Comparison of ENCODE assay signal across 31 cellular contexts in genomic region chrX:153561337-153561736, GRCh38. TPM values are rescaled to one million over a fixed set of nuclear protein-coding genes. Genes with fewer than 3 reads are reported as not detected.
"Had no signal": no experiment of that assay in that cellular context is flagged by ENCODE, and none has a peak within 500 bp of the region (broad histone marks: within the 10 kb centered on the region; RNA-seq: fewer than 3 reads in every experiment).

No MANE protein-coding gene starts in this region.

- H3K4me1 Mint-ChIP-seq: immature natural killer cell, neural crest cell had no signal

- DNase-seq: cortex of kidney; effector memory CD8-positive, alpha-beta T cell; erythroblast; esophagus squamous epithelium; foreskin melanocyte; glutamatergic neuron; heart right ventricle; hypothalamus; immature natural killer cell; islet precursor cell; kidney glomerular epithelial cell; left colon; left ventricle myocardium inferior; lower lobe of right lung; right cardiac atrium; sigmoid colon; spleen; stimulated activated CD4-positive, alpha-beta T cell treated with anti-CD3 and anti-CD28 coated beads, Interleukin-4, amount 100 ng/mL, for 4 hours had no signal

- H3K36me3 Mint-ChIP-seq: immature natural killer cell; natural killer cell treated with Interleukin-12 subunit alpha and Interleukin-12 subunit beta and Interleukin-15 and Interleukin-18, amount 100 ng/mL, for 72 hours; stimulated activated memory B cell treated with anti-CD40 and anti-IgM and Interleukin-4, amounts not matched to agents 10 μg/mL and 1 μg/mL and 100 μg/mL, for 72 hours had no signal

- H3K4me3 Mint-ChIP-seq: effector memory CD8-positive, alpha-beta T cell; immature natural killer cell; natural killer cell treated with Interleukin-12 subunit alpha and Interleukin-12 subunit beta and Interleukin-15 and Interleukin-18, amount 100 ng/mL, for 72 hours; neural crest cell; stimulated activated memory B cell treated with anti-CD40 and anti-IgM and Interleukin-4, amounts not matched to agents 10 μg/mL and 1 μg/mL and 100 μg/mL, for 72 hours; stimulated activated naive CD8-positive, alpha-beta T cell treated with anti-CD3 and anti-CD28 coated beads, Interleukin-15, Interleukin-2, amounts not matched to agents 100 ng/mL and 50 ng/mL, for 24 hours had no signal

- H3K4me1 ChIP-seq: esophagus squamous epithelium, heart right ventricle, left ventricle myocardium inferior, lower lobe of right lung, parathyroid adenoma, prostate gland, sigmoid colon, spleen, tibial nerve, vagina had no signal

- H2AFZ ChIP-seq: parathyroid adenoma had no signal

- H3K9me3 Mint-ChIP-seq: effector memory CD8-positive, alpha-beta T cell; immature natural killer cell; natural killer cell treated with Interleukin-12 subunit alpha and Interleukin-12 subunit beta and Interleukin-15 and Interleukin-18, amount 100 ng/mL, for 72 hours; neural crest cell; stimulated activated memory B cell treated with anti-CD40 and anti-IgM and Interleukin-4, amounts not matched to agents 10 μg/mL and 1 μg/mL and 100 μg/mL, for 72 hours; stimulated activated naive CD8-positive, alpha-beta T cell treated with anti-CD3 and anti-CD28 coated beads, Interleukin-15, Interleukin-2, amounts not matched to agents 100 ng/mL and 50 ng/mL, for 24 hours had no signal

- H3K79me2 ChIP-seq: parathyroid adenoma had no signal

- H3K27me3 Mint-ChIP-seq: stimulated activated naive CD8-positive, alpha-beta T cell treated with anti-CD3 and anti-CD28 coated beads, Interleukin-15, Interleukin-2, amounts not matched to agents 100 ng/mL and 50 ng/mL, for 24 hours had no signal

- H3K36me3 ChIP-seq: esophagus squamous epithelium, heart right ventricle, left ventricle myocardium inferior, lower lobe of right lung, prostate gland, sigmoid colon, spleen, thoracic aorta, tibial nerve, vagina had no signal

- H3K9ac ChIP-seq: parathyroid adenoma had no signal

- H3K27ac Mint-ChIP-seq: effector memory CD8-positive, alpha-beta T cell; immature natural killer cell; natural killer cell treated with Interleukin-12 subunit alpha and Interleukin-12 subunit beta and Interleukin-15 and Interleukin-18, amount 100 ng/mL, for 72 hours; stimulated activated memory B cell treated with anti-CD40 and anti-IgM and Interleukin-4, amounts not matched to agents 10 μg/mL and 1 μg/mL and 100 μg/mL, for 72 hours; stimulated activated naive CD8-positive, alpha-beta T cell treated with anti-CD3 and anti-CD28 coated beads, Interleukin-15, Interleukin-2, amounts not matched to agents 100 ng/mL and 50 ng/mL, for 24 hours had no signal

- H3K27me3 ChIP-seq: esophagus squamous epithelium, sigmoid colon, vagina had no signal

- H3K4me3 ChIP-seq: esophagus squamous epithelium, heart right ventricle, left ventricle myocardium inferior, lower lobe of right lung, prostate gland, sigmoid colon, spleen, thoracic aorta, tibial nerve, vagina had no signal

- H3K9me3 ChIP-seq: esophagus squamous epithelium, heart right ventricle, left ventricle myocardium inferior, lower lobe of right lung, prostate gland, sigmoid colon, spleen, thoracic aorta, tibial nerve, vagina had no signal

- H3K27ac ChIP-seq: esophagus squamous epithelium, heart right ventricle, left ventricle myocardium inferior, lower lobe of right lung, parathyroid adenoma, prostate gland, sigmoid colon, spleen, thoracic aorta, tibial nerve, vagina had no signal

- ATAC-seq: effector memory CD8-positive, alpha-beta T cell; heart right ventricle; left colon; lower lobe of right lung; right cardiac atrium; stimulated activated memory B cell treated with anti-CD40 and anti-IgM and Interleukin-4, amounts not matched to agents 10 μg/mL and 1 μg/mL and 100 μg/mL, for 72 hours had no signal

RNA-seq across cellular contexts. Expression of gene ATP2B3, which starts 43.9 kb away (rescaled TPM):
- total RNA-seq: dermis microvascular lymphatic vessel endothelial cell; esophagus squamous epithelium; heart right ventricle; left ventricle myocardium inferior; lower lobe of right lung; mesenteric fat pad; natural killer cell treated with Interleukin-12 subunit alpha and Interleukin-12 subunit beta and Interleukin-15 and Interleukin-18, amount 100 ng/mL, for 72 hours; osteoblast; right cardiac atrium; tibial nerve; ureter had no signal
